In the genomic region with DNA sequence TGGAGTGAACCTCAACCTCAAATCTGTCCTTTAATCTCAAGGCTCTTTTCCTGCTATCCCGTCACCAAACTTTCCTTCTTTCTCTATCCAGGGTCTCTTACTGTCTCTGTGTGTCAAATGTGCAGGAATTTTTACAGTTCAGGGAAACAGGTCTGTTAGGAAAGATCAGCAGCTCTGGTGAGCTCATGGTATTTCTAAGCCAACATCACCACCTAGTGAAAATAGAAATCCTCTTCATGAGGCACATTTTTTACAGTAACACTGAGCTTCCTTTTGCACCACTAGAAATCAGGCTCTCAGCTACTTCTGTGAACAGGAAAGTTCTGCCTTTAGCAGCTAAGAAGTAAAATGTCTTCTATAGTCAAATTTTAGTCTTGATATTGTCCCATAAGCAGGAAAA, we compare ENCODE assay signal across 2 cellular contexts.
TF ChIP-seq lines count a peak whose summit lies in the region.

No MANE protein-coding gene starts in this region.

TF ChIP-seq in K562, 482 proteins besides CTCF, POLR2A, EP300 and RAD21 (continued from another document):
- TF ChIP-seq, protein P1, sequence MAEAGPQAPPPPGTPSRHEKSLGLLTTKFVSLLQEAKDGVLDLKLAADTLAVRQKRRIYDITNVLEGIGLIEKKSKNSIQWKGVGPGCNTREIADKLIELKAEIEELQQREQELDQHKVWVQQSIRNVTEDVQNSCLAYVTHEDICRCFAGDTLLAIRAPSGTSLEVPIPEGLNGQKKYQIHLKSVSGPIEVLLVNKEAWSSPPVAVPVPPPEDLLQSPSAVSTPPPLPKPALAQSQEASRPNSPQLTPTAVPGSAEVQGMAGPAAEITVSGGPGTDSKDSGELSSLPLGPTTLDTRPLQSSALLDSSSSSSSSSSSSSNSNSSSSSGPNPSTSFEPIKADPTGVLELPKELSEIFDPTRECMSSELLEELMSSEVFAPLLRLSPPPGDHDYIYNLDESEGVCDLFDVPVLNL (CRISPR knock-in tag; IDR thresholded peaks at IDR 0.05; ENCODE audit: low read depth), result no peak
- no peak for TF ChIP-seq ZNF23 (CRISPR knock-in tag; IDR thresholded peaks at IDR 0.05)
- TF ChIP-seq, protein P2, sequence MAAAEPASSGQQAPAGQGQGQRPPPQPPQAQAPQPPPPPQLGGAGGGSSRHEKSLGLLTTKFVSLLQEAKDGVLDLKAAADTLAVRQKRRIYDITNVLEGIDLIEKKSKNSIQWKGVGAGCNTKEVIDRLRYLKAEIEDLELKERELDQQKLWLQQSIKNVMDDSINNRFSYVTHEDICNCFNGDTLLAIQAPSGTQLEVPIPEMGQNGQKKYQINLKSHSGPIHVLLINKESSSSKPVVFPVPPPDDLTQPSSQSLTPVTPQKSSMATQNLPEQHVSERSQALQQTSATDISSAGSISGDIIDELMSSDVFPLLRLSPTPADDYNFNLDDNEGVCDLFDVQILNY (CRISPR knock-in tag; IDR thresholded peaks at IDR 0.05), result no peak
- no peak for TF ChIP-seq NFIC (IDR thresholded peaks at IDR 0.05)
- TF ChIP-seq, protein P3, sequence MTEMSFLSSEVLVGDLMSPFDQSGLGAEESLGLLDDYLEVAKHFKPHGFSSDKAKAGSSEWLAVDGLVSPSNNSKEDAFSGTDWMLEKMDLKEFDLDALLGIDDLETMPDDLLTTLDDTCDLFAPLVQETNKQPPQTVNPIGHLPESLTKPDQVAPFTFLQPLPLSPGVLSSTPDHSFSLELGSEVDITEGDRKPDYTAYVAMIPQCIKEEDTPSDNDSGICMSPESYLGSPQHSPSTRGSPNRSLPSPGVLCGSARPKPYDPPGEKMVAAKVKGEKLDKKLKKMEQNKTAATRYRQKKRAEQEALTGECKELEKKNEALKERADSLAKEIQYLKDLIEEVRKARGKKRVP (CRISPR knock-in tag; IDR thresholded peaks at IDR 0.05), result no peak
- TF ChIP-seq ZNF695 (CRISPR knock-in tag; IDR thresholded peaks at IDR 0.05), result no peak
- no peak for TF ChIP-seq GATAD2A (IDR thresholded peaks at IDR 0.05)
- TF ChIP-seq, protein P4, sequence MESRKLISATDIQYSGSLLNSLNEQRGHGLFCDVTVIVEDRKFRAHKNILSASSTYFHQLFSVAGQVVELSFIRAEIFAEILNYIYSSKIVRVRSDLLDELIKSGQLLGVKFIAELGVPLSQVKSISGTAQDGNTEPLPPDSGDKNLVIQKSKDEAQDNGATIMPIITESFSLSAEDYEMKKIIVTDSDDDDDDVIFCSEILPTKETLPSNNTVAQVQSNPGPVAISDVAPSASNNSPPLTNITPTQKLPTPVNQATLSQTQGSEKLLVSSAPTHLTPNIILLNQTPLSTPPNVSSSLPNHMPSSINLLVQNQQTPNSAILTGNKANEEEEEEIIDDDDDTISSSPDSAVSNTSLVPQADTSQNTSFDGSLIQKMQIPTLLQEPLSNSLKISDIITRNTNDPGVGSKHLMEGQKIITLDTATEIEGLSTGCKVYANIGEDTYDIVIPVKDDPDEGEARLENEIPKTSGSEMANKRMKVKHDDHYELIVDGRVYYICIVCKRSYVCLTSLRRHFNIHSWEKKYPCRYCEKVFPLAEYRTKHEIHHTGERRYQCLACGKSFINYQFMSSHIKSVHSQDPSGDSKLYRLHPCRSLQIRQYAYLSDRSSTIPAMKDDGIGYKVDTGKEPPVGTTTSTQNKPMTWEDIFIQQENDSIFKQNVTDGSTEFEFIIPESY (CRISPR knock-in tag; IDR thresholded peaks at IDR 0.05), result no peak
- no peak for TF ChIP-seq ZNF282 (CRISPR knock-in tag; IDR thresholded peaks at IDR 0.05)
- TF ChIP-seq SNRNP70 (optimal IDR thresholded peaks at IDR 0.05; ENCODE audit: low read depth, low read length), result no peak
- TF ChIP-seq MTA1 (IDR thresholded peaks at IDR 0.05; ENCODE audit: borderline replicate concordance), result no peak
- TF ChIP-seq FOXA1 (IDR thresholded peaks at IDR 0.05; ENCODE audit: borderline replicate concordance), result no peak
- no peak for TF ChIP-seq NCOA2 (IDR thresholded peaks at IDR 0.05; ENCODE audit: partially characterized antibody in 2 of 2)
- TF ChIP-seq HDAC6 (IDR thresholded peaks at IDR 0.05; ENCODE audit: low read depth, low read length), result no peak

TF ChIP-seq in liver, 16 proteins besides CTCF, POLR2A, EP300 and RAD21 (continued from another document):
- TF ChIP-seq HNF4G (IDR thresholded peaks at IDR 0.05) (no peak), FOXA2 (IDR thresholded peaks at IDR 0.05) (no peak), GABPA (IDR thresholded peaks at IDR 0.05 in 1 of 2, conservative IDR thresholded peaks at IDR 0.05 in 1 of 2) (no peak), EGR1 (IDR thresholded peaks at IDR 0.05; ENCODE audit: low read depth in 2 of 2) (no peak), HNF4A (conservative IDR thresholded peaks at IDR 0.05) (no peak), RXRA (IDR thresholded peaks at IDR 0.05) (no peak), TAF1 (conservative IDR thresholded peaks at IDR 0.05) (no peak), NR2F2 (IDR thresholded peaks at IDR 0.05) (no peak), JUND (IDR thresholded peaks at IDR 0.05) (no peak)
- TF ChIP-seq, protein P5, sequence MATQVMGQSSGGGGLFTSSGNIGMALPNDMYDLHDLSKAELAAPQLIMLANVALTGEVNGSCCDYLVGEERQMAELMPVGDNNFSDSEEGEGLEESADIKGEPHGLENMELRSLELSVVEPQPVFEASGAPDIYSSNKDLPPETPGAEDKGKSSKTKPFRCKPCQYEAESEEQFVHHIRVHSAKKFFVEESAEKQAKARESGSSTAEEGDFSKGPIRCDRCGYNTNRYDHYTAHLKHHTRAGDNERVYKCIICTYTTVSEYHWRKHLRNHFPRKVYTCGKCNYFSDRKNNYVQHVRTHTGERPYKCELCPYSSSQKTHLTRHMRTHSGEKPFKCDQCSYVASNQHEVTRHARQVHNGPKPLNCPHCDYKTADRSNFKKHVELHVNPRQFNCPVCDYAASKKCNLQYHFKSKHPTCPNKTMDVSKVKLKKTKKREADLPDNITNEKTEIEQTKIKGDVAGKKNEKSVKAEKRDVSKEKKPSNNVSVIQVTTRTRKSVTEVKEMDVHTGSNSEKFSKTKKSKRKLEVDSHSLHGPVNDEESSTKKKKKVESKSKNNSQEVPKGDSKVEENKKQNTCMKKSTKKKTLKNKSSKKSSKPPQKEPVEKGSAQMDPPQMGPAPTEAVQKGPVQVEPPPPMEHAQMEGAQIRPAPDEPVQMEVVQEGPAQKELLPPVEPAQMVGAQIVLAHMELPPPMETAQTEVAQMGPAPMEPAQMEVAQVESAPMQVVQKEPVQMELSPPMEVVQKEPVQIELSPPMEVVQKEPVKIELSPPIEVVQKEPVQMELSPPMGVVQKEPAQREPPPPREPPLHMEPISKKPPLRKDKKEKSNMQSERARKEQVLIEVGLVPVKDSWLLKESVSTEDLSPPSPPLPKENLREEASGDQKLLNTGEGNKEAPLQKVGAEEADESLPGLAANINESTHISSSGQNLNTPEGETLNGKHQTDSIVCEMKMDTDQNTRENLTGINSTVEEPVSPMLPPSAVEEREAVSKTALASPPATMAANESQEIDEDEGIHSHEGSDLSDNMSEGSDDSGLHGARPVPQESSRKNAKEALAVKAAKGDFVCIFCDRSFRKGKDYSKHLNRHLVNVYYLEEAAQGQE (IDR thresholded peaks at IDR 0.05), result no peak
TF ChIP-seq in liver: peak in this region for 0.
